Comparison of ENCODE assay signal across 1 cellular context in the genomic region with DNA sequence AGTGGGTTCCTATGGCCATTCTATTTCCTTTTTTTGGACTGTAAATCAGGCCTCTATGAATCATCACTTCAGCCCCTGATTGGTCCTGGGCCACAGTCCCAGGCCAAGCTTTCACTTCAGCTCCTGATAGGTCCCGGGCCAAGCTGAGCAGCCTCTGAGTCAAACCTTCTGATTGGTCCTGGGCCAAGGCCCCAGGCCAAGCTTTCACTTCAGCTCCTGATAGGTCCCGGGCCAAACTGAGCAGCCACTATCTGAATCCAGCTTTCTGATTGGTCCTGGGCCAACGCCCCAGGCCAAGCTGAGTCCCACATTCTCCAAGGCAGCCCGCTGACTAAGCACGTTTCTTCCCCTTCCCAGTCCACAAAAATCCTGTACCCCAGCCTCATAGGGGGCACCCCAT.
TF ChIP-seq lines count a peak whose summit lies in the region.

No MANE protein-coding gene starts in this region.

TF ChIP-seq in H1, 55 proteins besides CTCF, POLR2A, EP300 and RAD21 (continued from another document):
- TF ChIP-seq SAP30 (IDR thresholded peaks at IDR 0.05; ENCODE audit: insufficient read depth, insufficient replicate concordance, low read length) (no peak), NANOG (IDR thresholded peaks at IDR 0.05; ENCODE audit: insufficient read depth, low read depth, low read length, poor library complexity, severe bottlenecking) (no peak), ATF3 (IDR thresholded peaks at IDR 0.05; ENCODE audit: insufficient read depth, low read depth, low read length) (no peak)
